1 cellular context compared by ENCODE assay signal in the genomic region with DNA sequence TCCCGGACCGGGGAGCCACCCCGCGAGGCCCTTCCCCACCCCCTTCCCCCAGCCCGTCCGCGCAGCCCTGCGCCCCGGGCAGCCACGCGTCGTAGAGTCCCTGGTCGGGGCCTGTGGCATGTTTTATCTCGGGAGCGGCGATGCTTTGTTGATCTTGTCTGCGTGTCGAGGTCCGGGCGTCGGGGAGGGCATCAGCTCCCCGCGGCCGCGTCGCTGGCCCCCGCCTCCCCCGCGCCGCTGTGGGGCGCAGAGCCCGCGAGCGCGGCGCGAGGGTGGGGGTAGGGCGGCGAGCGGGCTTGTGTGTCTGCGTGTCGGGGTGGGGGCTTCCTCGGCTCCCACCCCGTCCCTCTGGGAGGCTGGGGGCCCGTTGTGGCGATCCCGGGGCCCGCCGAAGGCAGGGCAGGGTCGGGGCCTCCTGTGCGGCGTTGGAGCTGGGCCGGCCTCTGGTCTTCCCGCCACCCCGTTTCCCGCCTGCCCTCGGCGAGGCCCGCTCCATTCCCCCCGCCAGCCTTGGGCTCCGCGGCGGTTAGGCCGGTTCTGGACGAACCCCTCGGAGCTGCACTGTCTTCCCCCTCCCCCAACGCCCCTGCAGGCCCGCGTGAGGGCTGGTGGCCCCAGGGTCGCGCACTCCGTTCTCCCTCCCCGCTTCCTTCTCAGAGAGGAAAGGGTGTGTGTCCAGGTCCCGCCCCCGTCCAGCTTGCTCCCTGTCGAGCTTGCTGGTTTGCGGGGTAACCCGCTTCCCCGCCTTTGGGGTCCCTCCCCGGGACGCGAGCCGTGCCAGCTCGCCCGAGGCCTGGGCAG.
TF ChIP-seq lines count a peak whose summit lies in the region.

No MANE protein-coding gene starts in this region.

TF ChIP-seq in H1, 55 proteins besides CTCF, POLR2A, EP300 and RAD21 (continued from another document):
- TF ChIP-seq RBBP5 (IDR thresholded peaks at IDR 0.05; ENCODE audit: borderline replicate concordance, low read depth, low read length) = peak; percentile 15; the same call in 1 of the 2 replicates
- TF ChIP-seq BACH1 (IDR thresholded peaks at IDR 0.05; ENCODE audit: low read length) = no peak
- 0 out of 2 replicates have a peak, but pooled peaks have one; percentile 25 for TF ChIP-seq POLR2AphosphoS5 (IDR thresholded peaks at IDR 0.05; ENCODE audit: low read depth, low read length)
